In genomic region chr3:169597083-169597609, GRCh38 we compare ENCODE assay signal across 17 cellular contexts.
DNase-seq lines count a peak whose midpoint lies in the region; ATAC-seq, FAIRE-seq and TF ChIP-seq lines count a peak whose summit lies in the region.
"Had no signal": no experiment of that assay in that cellular context is flagged by ENCODE, and none has a peak within 500 bp of the region (broad histone marks: within the 10 kb centered on the region; RNA-seq: fewer than 3 reads in every experiment).

No MANE protein-coding gene starts in this region.

- H3K4me1 ChIP-seq in left ventricle myocardium inferior = peaks cover 14% of the 10 kb centered on the region
- H3K4me1 ChIP-seq in gastrocnemius medialis = no peaks in the 10 kb centered on the region

- no peak for DNase-seq in Right ventricle myocardium superior
- DNase-seq in cardiac septum (ENCODE audit: low spot score) = no peak
- DNase-seq in left ventricle myocardium inferior = no peak
- DNase-seq in medulla oblongata (ENCODE audit: extremely low spot score) = peak; percentile 3
- DNase-seq in gastrocnemius medialis = no peak
- DNase-seq in SW480 (ENCODE audit: low spot score) = no peak
- no peak for DNase-seq in urothelium cell line (ENCODE audit: low spot score)
- DNase-seq: Calu3; CD8-positive, alpha-beta T cell; DMS79 treated with DMSO at 0.1 percent for 48 hours; GF-D8; GOT3; H7; HFFc6 had no signal

- no peaks in the 10 kb centered on the region for H3K9me3 ChIP-seq in left ventricle myocardium inferior (replicated peaks)
- H3K9me3 ChIP-seq in gastrocnemius medialis = no peaks in the 10 kb centered on the region
- H3K9me3 ChIP-seq: BLaER1 treated with 17β-estradiol and CSF1 and Interleukin-3, amounts not matched to agents 10 nM and 100 nM had no signal

- TF ChIP-seq CTCF in left ventricle myocardium inferior (IDR thresholded peaks at IDR 0.05; ENCODE audit: borderline replicate concordance) (no peak), gastrocnemius medialis (IDR thresholded peaks at IDR 0.05 in 4 of 5, conservative IDR thresholded peaks at IDR 0.05 in 1 of 5) (no peak)

- in situ Hi-C loops in gastrocnemius medialis (cut with MboI; ENCODE audit: low sequenced_read_pairs in 4 of 4) = no loop called here

- H3K27me3 ChIP-seq in left ventricle myocardium inferior (ENCODE audit: low read depth) = no peaks in the 10 kb centered on the region
- H3K27me3 ChIP-seq in gastrocnemius medialis = no peaks in the 10 kb centered on the region
- H3K27me3 ChIP-seq: BLaER1 treated with 17β-estradiol and CSF1 and Interleukin-3, amounts not matched to agents 10 nM and 100 nM had no signal

- H3K36me3 ChIP-seq in left ventricle myocardium inferior (no peaks in the 10 kb centered on the region), gastrocnemius medialis (no peaks in the 10 kb centered on the region)
- H3K36me3 ChIP-seq: BLaER1 treated with 17β-estradiol and CSF1 and Interleukin-3, amounts not matched to agents 10 nM and 100 nM had no signal

- FAIRE-seq in urothelium cell line (lab: Jason Lieb, UNC) = no peak
- FAIRE-seq: HTR-8/SVneo had no signal

- no peak overlapping the region for H3K4me3 ChIP-seq in left ventricle myocardium inferior
- H3K4me3 ChIP-seq in gastrocnemius medialis = no peak overlapping the region
- H3K4me3 ChIP-seq: BLaER1 treated with 17β-estradiol and CSF1 and Interleukin-3, amounts not matched to agents 10 nM and 100 nM had no signal

- ATAC-seq in Right ventricle myocardium superior (ENCODE audit: poor library complexity) = peak; percentile 64
- ATAC-seq in gastrocnemius medialis = no peak
- ATAC-seq: CD8-positive, alpha-beta T cell; HCT116 had no signal

- peak overlapping the region; percentile 4 for H3K27ac ChIP-seq in left ventricle myocardium inferior (replicated peaks)
- no peak overlapping the region for H3K27ac ChIP-seq in gastrocnemius medialis
- H3K27ac ChIP-seq: BLaER1 treated with 17β-estradiol and CSF1 and Interleukin-3, amounts not matched to agents 10 nM and 100 nM had no signal

- no peak for TF ChIP-seq POLR2A in gastrocnemius medialis (IDR thresholded peaks at IDR 0.05)

- intact Hi-C loops in Right ventricle myocardium superior (cut with DNase I) = no loop called here
- intact Hi-C loops in cardiac septum (cut with DNase I) = no loop called here
- intact Hi-C loops in left ventricle myocardium inferior (cut with micrococcal nuclease) = no loop called here
- intact Hi-C loops in gastrocnemius medialis (cut with DNase I; ENCODE audit: low total_unique reads) = no loop called here
